9 cellular contexts compared by ENCODE assay signal in genomic region chr1:113452921-113453770, GRCh38.
DNase-seq lines count a peak whose midpoint lies in the region; ATAC-seq and TF ChIP-seq lines count a peak whose summit lies in the region.
"Had no signal": no experiment of that assay in that cellular context is flagged by ENCODE, and none has a peak within 500 bp of the region (broad histone marks: within the 10 kb centered on the region; RNA-seq: fewer than 3 reads in every experiment).

No MANE protein-coding gene starts in this region.

- no peak for ATAC-seq in activated CD4-positive, alpha-beta T cell treated with anti-CD3 and anti-CD28 coated beads for 36 hours
- peak; percentile 65 for ATAC-seq in WTC11
- ATAC-seq: activated T-cell treated with anti-CD3 and anti-CD28 coated beads, Interleukin-2, amount 50 U/mL, for 72 hours had no signal

- H3K27ac Mint-ChIP-seq in activated CD4-positive, alpha-beta T cell treated with anti-CD3 and anti-CD28 coated beads for 36 hours, result no peak overlapping the region
- H3K27ac Mint-ChIP-seq in WTC11, result no peak overlapping the region
- H3K27ac Mint-ChIP-seq: activated T-cell treated with anti-CD3 and anti-CD28 coated beads, Interleukin-2, amount 50 U/mL, for 72 hours had no signal

- H3K27me3 Mint-ChIP-seq in activated CD4-positive, alpha-beta T cell treated with anti-CD3 and anti-CD28 coated beads for 36 hours, result no peaks in the 10 kb centered on the region
- H3K27me3 Mint-ChIP-seq in WTC11 (ENCODE audit: low read depth), result no peaks in the 10 kb centered on the region

- peak; percentile 32 for DNase-seq in activated CD4-positive, alpha-beta T cell treated with anti-CD3 and anti-CD28 coated beads for 36 hours
- no peak for DNase-seq in activated CD4-positive, alpha-beta T cell treated with anti-CD3 and anti-CD28 coated beads for 4 hours
- DNase-seq in NB4 (ENCODE audit: low read depth), result peak; percentile 37
- DNase-seq in WTC11 (ENCODE audit: low spot score), result peak; percentile 12
- peak; percentile 44 for DNase-seq in hepatocyte (ENCODE audit: low spot score)
- DNase-seq in putamen (ENCODE audit: low spot score), result no peak
- no peak for DNase-seq in NCI-H1048 (lab: John Stamatoyannopoulos, UW)
- DNase-seq in NOMO-1 treated with DMSO at 0.1 percent for 48 hours (lab: John Stamatoyannopoulos, UW; ENCODE audit: unreplicated experiment), result no peak

- no peaks in the 10 kb centered on the region for H3K36me3 Mint-ChIP-seq in activated CD4-positive, alpha-beta T cell treated with anti-CD3 and anti-CD28 coated beads for 36 hours (ENCODE audit: low read depth)
- H3K36me3 Mint-ChIP-seq in WTC11, result no peaks in the 10 kb centered on the region

- no peak overlapping the region for H2AFZ ChIP-seq in hepatocyte

- H3K9me3 ChIP-seq in hepatocyte (ENCODE audit: low read depth), result no peaks in the 10 kb centered on the region

- no peaks in the 10 kb centered on the region for H3K27me3 ChIP-seq in hepatocyte

- no peaks in the 10 kb centered on the region for H3K36me3 ChIP-seq in hepatocyte (replicated peaks; ENCODE audit: insufficient read depth, low read depth)

- CTCF ChIA-PET in activated CD4-positive, alpha-beta T cell treated with anti-CD3 and anti-CD28 coated beads for 36 hours (lab: Charles Lee), result interaction anchor here (0.7 to 1.3 kb wide), 6 partner anchors 10 to 830 kb away, joined by 3 to 5 read pairs (median 3); partner anchors contain the start of gene LRIG2
- CTCF ChIA-PET in WTC11 (lab: Charles Lee), result interaction anchor here (0.6 to 1.8 kb wide), 11 partner anchors 10 to 738 kb away, joined by 3 to 10 read pairs (median 3); partner anchors contain the start of gene PPM1J

- no peak overlapping the region for H3K4me3 Mint-ChIP-seq in activated CD4-positive, alpha-beta T cell treated with anti-CD3 and anti-CD28 coated beads for 36 hours
- H3K4me3 Mint-ChIP-seq in WTC11, result no peak overlapping the region
- H3K4me3 Mint-ChIP-seq: activated T-cell treated with anti-CD3 and anti-CD28 coated beads, Interleukin-2, amount 50 U/mL, for 72 hours had no signal

- intact Hi-C loops in activated CD4-positive, alpha-beta T cell treated with anti-CD3 and anti-CD28 coated beads for 36 hours (cut with DNase I, micrococcal nuclease), result loop anchor here (1.0 to 5.0 kb wide), 2 partner anchors 311 to 313 kb away; no protein-coding TSS in a partner anchor

- WGBS in hepatocyte (ENCODE audit: low lambda C conversion rate, missing lambda C conversion rate), result 70% methylated on average over 2 of the region's 2 CpGs

- TF ChIP-seq CTCF in NB4 (IDR thresholded peaks at IDR 0.05; ENCODE audit: low read depth, low read length) (peak; percentile 23), WTC11 (IDR thresholded peaks at IDR 0.05) (no peak), hepatocyte (IDR thresholded peaks at IDR 0.05; ENCODE audit: poor library complexity) (peak; percentile 59)

- POLR2A ChIA-PET in activated CD4-positive, alpha-beta T cell treated with anti-CD3 and anti-CD28 coated beads for 36 hours (lab: Charles Lee), result no interaction called here
- POLR2A ChIA-PET in WTC11 (lab: Charles Lee), result no interaction called here

- peaks cover 78% of the 10 kb centered on the region for H3K79me2 ChIP-seq in hepatocyte

- no peaks in the 10 kb centered on the region for H4K20me1 ChIP-seq in hepatocyte (ENCODE audit: insufficient read depth, poor library complexity, severe bottlenecking)

- peaks cover 4% of the 10 kb centered on the region for H3K4me1 ChIP-seq in hepatocyte (ENCODE audit: insufficient read depth)

- TF ChIP-seq POLR2A in NB4 (IDR thresholded peaks at IDR 0.05; ENCODE audit: extremely low read depth, insufficient read length), result no peak

- H3K4me2 ChIP-seq in hepatocyte, result no peak overlapping the region

- H3K9me2 ChIP-seq in hepatocyte (replicated peaks; ENCODE audit: insufficient read depth), result no peaks in the 10 kb centered on the region

- no peak overlapping the region for H3K27ac ChIP-seq in hepatocyte

- H3K4me3 ChIP-seq in NB4 (ENCODE audit: low read depth, low read length) (no peak overlapping the region), hepatocyte (no peak overlapping the region)

- H3K4me1 Mint-ChIP-seq in activated CD4-positive, alpha-beta T cell treated with anti-CD3 and anti-CD28 coated beads for 36 hours, result no peaks in the 10 kb centered on the region
- H3K4me1 Mint-ChIP-seq in WTC11, result peaks cover 4% of the 10 kb centered on the region

- peaks cover 10% of the 10 kb centered on the region for H3K9me3 Mint-ChIP-seq in activated CD4-positive, alpha-beta T cell treated with anti-CD3 and anti-CD28 coated beads for 36 hours (ENCODE audit: low read depth)
- H3K9me3 Mint-ChIP-seq in WTC11, result peaks cover 6% of the 10 kb centered on the region

TF ChIP-seq in WTC11, 78 proteins besides CTCF, POLR2A, EP300 and RAD21:
- TF ChIP-seq ERG (CRISPR knock-in tag; IDR thresholded peaks at IDR 0.05) (no peak), MAX (CRISPR knock-in tag; IDR thresholded peaks at IDR 0.05) (no peak), CREB1 (CRISPR knock-in tag; IDR thresholded peaks at IDR 0.05) (no peak), ZNF317 (CRISPR knock-in tag; IDR thresholded peaks at IDR 0.05; ENCODE audit: borderline replicate concordance, low read depth) (no peak), ZNF263 (CRISPR knock-in tag; IDR thresholded peaks at IDR 0.05; ENCODE audit: low read depth) (no peak), ELF4 (CRISPR knock-in tag; IDR thresholded peaks at IDR 0.05; ENCODE audit: low read depth) (no peak)

Comparison
In these comparisons a context has a peak if more than half of its experiments do, and no peak if none do; other contexts are left out.
1. DNase-seq: peak in activated CD4-positive, alpha-beta T cell treated with anti-CD3 and anti-CD28 coated beads for 36 hours (single experiment), NB4 (single experiment), WTC11 (single experiment) and hepatocyte (single experiment); none in activated CD4-positive, alpha-beta T cell treated with anti-CD3 and anti-CD28 coated beads for 4 hours (0 of 2), putamen (single experiment), NCI-H1048 (single experiment) and NOMO-1 treated with DMSO at 0.1 percent for 48 hours (single experiment).